1 cellular context compared by ENCODE assay signal in the genomic region with DNA sequence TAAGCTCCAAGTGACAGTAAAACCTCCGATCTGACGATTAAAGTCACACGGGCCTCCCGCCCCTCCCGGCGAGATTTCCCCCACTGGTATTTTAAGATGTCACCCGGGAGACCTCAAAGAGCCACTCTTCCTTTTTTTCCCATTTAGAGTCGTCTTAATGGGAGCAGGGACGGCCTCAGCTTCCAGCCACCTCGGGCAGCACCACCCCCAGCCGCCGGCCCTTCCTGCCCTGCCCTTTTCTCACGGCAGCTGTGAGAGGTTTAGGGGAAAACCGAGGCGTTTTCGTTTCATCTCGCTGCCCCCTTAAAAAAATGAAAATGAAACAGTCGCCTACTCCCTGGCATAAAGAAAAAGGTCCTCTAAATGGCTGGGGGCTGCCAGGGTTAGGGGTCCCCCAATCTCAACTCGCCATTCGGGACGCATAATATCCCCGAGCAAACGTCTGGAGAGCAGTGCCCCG.
TF ChIP-seq lines count a peak whose summit lies in the region.

No MANE protein-coding gene starts in this region.

TF ChIP-seq in H1, 55 proteins besides CTCF, POLR2A, EP300 and RAD21:
- TF ChIP-seq SP4 (IDR thresholded peaks at IDR 0.05; ENCODE audit: low read length) = no peak
- no peak for TF ChIP-seq BRCA1 (IDR thresholded peaks at IDR 0.05; ENCODE audit: low read depth, low read length)
- no peak for TF ChIP-seq SIX5 (IDR thresholded peaks at IDR 0.05; ENCODE audit: low read depth, low read length)
- TF ChIP-seq MAFK (IDR thresholded peaks at IDR 0.05; ENCODE audit: low read depth, low read length) = no peak
- no peak for TF ChIP-seq SP2 (IDR thresholded peaks at IDR 0.05; ENCODE audit: low read length)
- TF ChIP-seq HDAC2 (IDR thresholded peaks at IDR 0.05; ENCODE audit: borderline replicate concordance in 1 of 2, low read depth in 2 of 2, low read length in 2 of 2) = no peak
